Comparison of ENCODE assay signal across 1 cellular context in genomic region chr11:65907878-65908277, GRCh38.
TF ChIP-seq lines count a peak whose summit lies in the region.

No MANE protein-coding gene starts in this region.

TF ChIP-seq in IMR-90, 13 proteins besides CTCF, POLR2A, EP300 and RAD21:
- no peak for TF ChIP-seq USF2 (IDR thresholded peaks at IDR 0.05; ENCODE audit: low read depth, low read length)
- TF ChIP-seq NFE2L2 (IDR thresholded peaks at IDR 0.05; ENCODE audit: low read depth, low read length): no peak
- TF ChIP-seq SMC3 (IDR thresholded peaks at IDR 0.05; ENCODE audit: low read depth, low read length): no peak
- TF ChIP-seq BHLHE40 (IDR thresholded peaks at IDR 0.05; ENCODE audit: low read depth, low read length): no peak
- TF ChIP-seq CEBPB (IDR thresholded peaks at IDR 0.05; ENCODE audit: low read depth, low read length): no peak
- TF ChIP-seq ELK1 (IDR thresholded peaks at IDR 0.05; ENCODE audit: borderline replicate concordance, low read depth, low read length): no peak
- TF ChIP-seq RCOR1 (IDR thresholded peaks at IDR 0.05; ENCODE audit: insufficient replicate concordance, low read length): no peak
- TF ChIP-seq FOS (IDR thresholded peaks at IDR 0.05; ENCODE audit: low read depth, low read length): no peak
- no peak for TF ChIP-seq RFX5 (IDR thresholded peaks at IDR 0.05; ENCODE audit: low read depth, low read length)
- no peak for TF ChIP-seq CHD1 (IDR thresholded peaks at IDR 0.05; ENCODE audit: low read depth, low read length)
- no peak for TF ChIP-seq MAFK (IDR thresholded peaks at IDR 0.05; ENCODE audit: low read depth, low read length)
- no peak for TF ChIP-seq MAZ (IDR thresholded peaks at IDR 0.05; ENCODE audit: borderline replicate concordance, low read depth, low read length)
- no peak for TF ChIP-seq MXI1 (IDR thresholded peaks at IDR 0.05; ENCODE audit: borderline replicate concordance, low read depth, low read length)
TF ChIP-seq in IMR-90: peak in this region for 0.
